In the genomic region with DNA sequence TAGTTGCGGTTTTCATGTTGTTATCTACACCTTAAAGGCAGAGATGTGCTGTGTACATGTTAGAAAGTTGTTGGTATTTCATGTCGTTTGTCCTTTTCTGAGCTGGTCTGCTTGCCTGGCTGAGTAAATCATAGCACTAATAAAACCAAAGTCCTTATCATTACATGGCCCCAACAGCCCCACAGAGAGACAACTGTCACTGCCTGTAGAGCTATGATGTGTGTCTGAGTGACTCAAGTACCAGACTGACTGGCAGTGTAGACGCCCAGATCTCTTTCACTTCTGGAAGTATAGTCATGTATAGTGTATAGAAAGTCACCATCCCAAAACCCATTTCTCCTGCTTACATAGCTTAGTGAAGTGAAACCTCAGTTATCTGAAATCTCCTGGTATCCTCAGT, we compare ENCODE assay signal across 15 cellular contexts. TPM values are rescaled to one million over a fixed set of nuclear protein-coding genes. Genes with fewer than 3 reads are reported as not detected.
A peak's percentile ranks its signal among the peaks of the same experiment; 100 is the strongest.
DNase-seq lines count a peak whose midpoint lies in the region; ATAC-seq and TF ChIP-seq lines count a peak whose summit lies in the region.
"Had no signal": no experiment of that assay in that cellular context is flagged by ENCODE, and none has a peak within 500 bp of the region (broad histone marks: within the 10 kb centered on the region; RNA-seq: fewer than 3 reads in every experiment).

No MANE protein-coding gene starts in this region.

- in situ Hi-C loops in transverse colon (cut with MboI; ENCODE audit: low pct_ligation_motif_present in 1 of 4, low pct_unique_long_range_greater_than_20kb in 1 of 4, low sequenced_read_pairs in 3 of 4), result loop anchor here in 1 of 4 donors (25.0 kb wide), 1 partner anchor 144 kb away; no protein-coding TSS in a partner anchor

- H3K4me3 ChIP-seq in right cardiac atrium (ENCODE audit: low read length) (peak overlapping the region; percentile 15), PC-3 (ENCODE audit: low read length) (peak overlapping the region; percentile 21; the same call in 1 of the 2 replicates), fibroblast of villous mesenchyme (ENCODE audit: low read depth, low read length) (peak overlapping the region; percentile 10), transverse colon (no peak overlapping the region)

- peak overlapping the region; percentile 84 for H3K4me2 ChIP-seq in PC-3 (ENCODE audit: low read length)

- no peak for DNase-seq in right cardiac atrium
- DNase-seq in Right ventricle myocardium inferior (ENCODE audit: missing footprints), result no peak
- peak; percentile 29 for DNase-seq in PC-3
- DNase-seq in fibroblast of villous mesenchyme (ENCODE audit: low read depth), result no peak
- DNase-seq in transverse colon, result peak; percentile 51
- no peak for DNase-seq in HuH-7.5 (ENCODE audit: low spot score)
- no peak for DNase-seq in activated gamma-delta T cell (lab: John Stamatoyannopoulos, UW)
- DNase-seq: activated CD4-positive, alpha-beta T cell treated with anti-CD3 and anti-CD28 coated beads for 48 hours; activated naive CD4-positive, alpha-beta T cell; foreskin fibroblast; GF-D8; NCI-H1417; stimulated activated naive CD4-positive, alpha-beta T cell had no signal

- no peak for TF ChIP-seq EP300 in transverse colon (IDR thresholded peaks at IDR 0.05; ENCODE audit: low read depth)

- 0 out of 2 replicates have a peak, but pooled peaks cover 11% of the 10 kb centered on the region for H3K36me3 ChIP-seq in PC-3 (ENCODE audit: low read depth, low read length)
- H3K36me3 ChIP-seq in transverse colon, result no peaks in the 10 kb centered on the region

- H3F3A ChIP-seq in PC-3 (ENCODE audit: low read length, unreplicated experiment), result no peaks in the 10 kb centered on the region

- H3K27ac ChIP-seq in right cardiac atrium (ENCODE audit: low read length) (no peak overlapping the region), PC-3 (ENCODE audit: low read length) (no peak overlapping the region), transverse colon (peak overlapping the region; percentile 62 to 93 (median 82))

- no peak overlapping the region for H2AFZ ChIP-seq in PC-3 (ENCODE audit: low read length)

- H3K4me1 ChIP-seq in right cardiac atrium (ENCODE audit: control insufficient read depth, insufficient read depth, low read length), result peaks cover 10% of the 10 kb centered on the region
- H3K4me1 ChIP-seq in PC-3 (ENCODE audit: insufficient read depth, low read length), result peaks cover 33% of the 10 kb centered on the region
- peaks cover 19 to 78% (median 47%) of the 10 kb centered on the region in 4 donors for H3K4me1 ChIP-seq in transverse colon

- no peaks in the 10 kb centered on the region for H3K9me3 ChIP-seq in right cardiac atrium (ENCODE audit: control insufficient read depth, low read length)
- H3K9me3 ChIP-seq in PC-3 (ENCODE audit: low read length), result no peaks in the 10 kb centered on the region
- H3K9me3 ChIP-seq in transverse colon, result no peaks in the 10 kb centered on the region

- TF ChIP-seq POLR2A in transverse colon (IDR thresholded peaks at IDR 0.05), result no peak

- POLR2A ChIA-PET in PC-3 (lab: Charles Lee; ENCODE audit: unreplicated experiment), result no interaction called here

- BruUV-seq in PC-3 (replicated peaks; lab: Mats Ljungman, UMichigan), result no TSS peak

- H3K9ac ChIP-seq in PC-3 (ENCODE audit: low read length), result no peak overlapping the region

- H4K20me1 ChIP-seq in PC-3 (ENCODE audit: low read length), result peaks cover 69% of the 10 kb centered on the region

- TF ChIP-seq CTCF in PC-3 (conservative IDR thresholded peaks at IDR 0.05; ENCODE audit: low read depth, low read length) (no peak), fibroblast of villous mesenchyme (IDR thresholded peaks at IDR 0.05; ENCODE audit: insufficient read depth, low read depth, low read length) (no peak), transverse colon (IDR thresholded peaks at IDR 0.05) (no peak)

- CTCF ChIA-PET in PC-3 (lab: Charles Lee), result interaction anchor here (0.5 to 0.8 kb wide), 2 partner anchors 16 to 98 kb away, joined by 3 to 6 read pairs; no protein-coding TSS in a partner anchor

- peaks cover 89% of the 10 kb centered on the region for H3K79me2 ChIP-seq in PC-3 (ENCODE audit: low read length)

- H3K9me2 ChIP-seq in PC-3 (replicated peaks; ENCODE audit: low read length), result no peaks in the 10 kb centered on the region

- ATAC-seq in right cardiac atrium (no peak), Right ventricle myocardium inferior (no peak), PC-3 (no peak), HG03045 (IDR thresholded peaks at IDR 0.05; ENCODE audit: unreplicated experiment) (no peak)
- ATAC-seq: left lobe of liver had no signal

- WGBS in right cardiac atrium, result 66% methylated on average over 3 of the region's 3 CpGs
- WGBS in transverse colon (ENCODE audit: low coverage in 1 of 2), 2 donors, result 37 to 40% methylated on average over 3 of the region's 3 CpGs

- no peaks in the 10 kb centered on the region for H3K27me3 ChIP-seq in right cardiac atrium (ENCODE audit: control insufficient read depth, insufficient read depth)
- H3K27me3 ChIP-seq in PC-3 (ENCODE audit: low read length), result no peaks in the 10 kb centered on the region
- H3K27me3 ChIP-seq in transverse colon, result no peaks in the 10 kb centered on the region

- intact Hi-C loops in right cardiac atrium (cut with DNase I), result loop anchor here in 3 of 4 donors (10.0 kb wide), 2 partner anchors 88 to 132 kb away; partner anchors contain the start of gene RTTN (in 3 of the 3)
- intact Hi-C loops in Right ventricle myocardium inferior (cut with DNase I), result no loop called here
- intact Hi-C loops in PC-3 (cut with micrococcal nuclease), result loop anchor here (5.0 kb wide), 1 partner anchor 39 kb away; no protein-coding TSS in a partner anchor
- intact Hi-C loops in transverse colon (cut with DNase I; ENCODE audit: low total_unique reads), result no loop called here

RNA-seq across cellular contexts. Expression of gene SOCS6, which starts 4.3 kb away (rescaled TPM):
- total RNA-seq in right cardiac atrium, result 10 to 100 TPM; 18.6 to 22.8 (median 18.9) TPM
- polyA plus RNA-seq in right cardiac atrium, result 7.8 TPM
- total RNA-seq in Right ventricle myocardium inferior, result 21.8 TPM
- total RNA-seq in PC-3 (2014; rRNA removed), result 17.9 and 20.8 TPM in 2 replicates
- 30.9 and 34.5 TPM in 2 replicates for total RNA-seq in fibroblast of villous mesenchyme
- 10 to 100 TPM; 11.5 to 47.8 (median 46.1) TPM for total RNA-seq in transverse colon

Comparison
In these comparisons a context has a peak if more than half of its experiments do, and no peak if none do; other contexts are left out.
1. intact Hi-C loops: an anchor here in right cardiac atrium (10.0 kb wide) and PC-3 (5.0 kb wide); none called in Right ventricle myocardium inferior and transverse colon.
2. DNase-seq: peak in PC-3 (single experiment) and transverse colon (single experiment); none in right cardiac atrium (0 of 3), Right ventricle myocardium inferior (single experiment), fibroblast of villous mesenchyme (single experiment), HuH-7.5 (single experiment) and activated gamma-delta T cell (single experiment).
3. H3K27ac ChIP-seq: peak in transverse colon (4 of 4); none in right cardiac atrium (single experiment) and PC-3 (single experiment).
4. H3K4me3 ChIP-seq: peak in right cardiac atrium (single experiment), PC-3 (single experiment) and fibroblast of villous mesenchyme (single experiment); none in transverse colon (0 of 4).